8 cellular contexts compared by ENCODE assay signal in the genomic region with DNA sequence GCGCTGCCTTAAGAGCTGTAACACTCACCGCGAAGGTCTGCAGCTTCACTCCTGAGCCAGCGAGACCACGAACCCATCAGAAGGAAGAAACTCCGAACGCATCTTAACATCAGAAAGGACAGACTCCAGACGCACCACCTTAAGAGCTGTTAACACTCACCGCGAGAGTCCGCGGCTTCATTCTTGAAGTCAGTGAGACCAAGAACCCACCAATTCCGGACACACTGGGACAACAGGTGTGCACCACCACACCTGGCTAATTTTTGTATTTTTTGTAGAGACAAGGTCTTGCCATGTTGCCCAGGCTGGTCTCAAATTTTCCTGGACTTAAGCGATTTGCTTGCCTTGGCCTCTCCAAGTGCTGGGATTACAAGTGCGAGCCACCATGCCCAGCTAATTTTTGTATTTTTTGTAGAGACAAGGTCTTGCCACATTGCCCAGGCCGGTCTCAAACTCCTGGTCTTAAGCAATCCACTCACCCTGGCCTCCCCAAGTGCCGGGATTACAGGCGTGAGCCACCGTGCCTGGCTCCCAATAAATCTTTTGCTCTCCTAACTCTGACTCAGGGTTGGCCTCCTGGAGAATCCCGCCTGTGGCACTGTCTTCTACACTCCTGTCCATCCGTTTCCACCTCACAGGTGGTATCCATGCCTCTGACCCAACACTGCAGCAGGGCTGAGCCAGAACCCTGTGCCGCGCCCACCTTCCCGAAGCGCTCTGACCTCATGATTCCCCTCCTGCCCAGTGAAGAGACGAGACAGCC. TPM values are rescaled to one million over a fixed set of nuclear protein-coding genes. Genes with fewer than 3 reads are reported as not detected.
A peak's percentile ranks its signal among the peaks of the same experiment; 100 is the strongest.
DNase-seq lines count a peak whose midpoint lies in the region; ATAC-seq, FAIRE-seq and TF ChIP-seq lines count a peak whose summit lies in the region.
"Not testable (repeated sequence)": the region's sequence is repeated elsewhere in the genome, so short reads cannot be mapped to it uniquely, and the experiment has no call there.

No MANE protein-coding gene starts in this region.

- H3K9me1 ChIP-seq in IMR-90 (ENCODE audit: insufficient read depth, low read length), result not testable (repeated sequence)

- H2AK9ac ChIP-seq in IMR-90 (replicated peaks; ENCODE audit: low read depth, low read length, poor library complexity), result peak overlapping the region; percentile 42

- H2AFZ ChIP-seq in IMR-90 (replicated peaks; ENCODE audit: low read length, poor library complexity), result peak overlapping the region; percentile 58
- H2AFZ ChIP-seq in H1 (ENCODE audit: low read length), result not testable (repeated sequence)

- H4K91ac ChIP-seq in IMR-90 (ENCODE audit: insufficient read depth, low read depth, low read length); H1 (replicated peaks; ENCODE audit: insufficient read length, low read length): not testable (repeated sequence)

- not testable (repeated sequence) for H2BK15ac ChIP-seq in IMR-90 (ENCODE audit: low read depth, low read length)
- peak overlapping the region; percentile 29; the same call in 1 of the 2 replicates for H2BK15ac ChIP-seq in H1 (ENCODE audit: low read length)

- not testable (repeated sequence) for H3K4me1 ChIP-seq in IMR-90 (ENCODE audit: control insufficient read depth, insufficient read depth, low read length); H1 (replicated peaks in 1 of 4; ENCODE audit: control insufficient read depth in 3 of 4, insufficient read depth in 4 of 4, low read length in 3 of 4); upper lobe of right lung
- H3K4me1 ChIP-seq in muscle layer of colon (ENCODE audit: insufficient read depth, low read length), result peaks cover 45% of the 10 kb centered on the region

- H3K36me3 ChIP-seq in IMR-90 (ENCODE audit: control insufficient read depth, insufficient read depth, low read length); H1 (ENCODE audit: control insufficient read depth in 2 of 4, insufficient read depth in 4 of 4, low read length in 3 of 4); muscle layer of colon (ENCODE audit: insufficient read depth, low read length); upper lobe of right lung: not testable (repeated sequence)

- CTCF ChIA-PET in IMR-90 (lab: Yijun Ruan, JAX), result interaction anchor here (0.7 to 1.3 kb wide), 16 partner anchors 9 to 514 kb away, joined by 3 to 23 read pairs (median 6); partner anchors contain the start of genes PYCR2 and SRP9
- CTCF ChIA-PET in activated CD4-positive, alpha-beta T cell treated with anti-CD3 and anti-CD28 coated beads, Interleukin-2, amount 10 ng/mL, durations not matched to agents 7 days and 5 days (lab: Charles Lee), result interaction anchor here (0.6 to 3.3 kb wide), 34 partner anchors 9 to 711 kb away, joined by 3 to 31 read pairs (median 5); partner anchors contain the start of genes LBR, LEFTY1, PYCR2 and SRP9
- CTCF ChIA-PET in H1 (lab: Charles Lee; ENCODE audit: partially characterized antibody), result interaction anchor here (0.6 to 18.7 kb wide), 46 partner anchors 8 to 507 kb away, joined by 3 to 229 read pairs (median 4); partner anchors contain the start of genes EPHX1, LEFTY2, PYCR2 and SRP9

- POLR2A ChIA-PET in IMR-90 (lab: Charles Lee; ENCODE audit: unreplicated experiment), result not testable (repeated sequence)
- POLR2A ChIA-PET in activated CD4-positive, alpha-beta T cell treated with anti-CD3 and anti-CD28 coated beads, Interleukin-2, amount 10 ng/mL, durations not matched to agents 7 days and 5 days (lab: Charles Lee), result interaction anchor here (1.0 kb wide), 1 partner anchor 29 kb away, joined by 3 read pairs; no protein-coding TSS in a partner anchor
- POLR2A ChIA-PET in H1 (lab: Charles Lee; ENCODE audit: partially characterized antibody), result interaction anchor here (1.0 kb wide), 1 partner anchor 9 kb away, joined by 3 read pairs; no protein-coding TSS in a partner anchor

- not testable (repeated sequence) for H4K20me1 ChIP-seq in IMR-90 (ENCODE audit: insufficient read depth, low read length); H1 (replicated peaks in 1 of 2; ENCODE audit: control insufficient read depth in 1 of 2, insufficient read depth in 2 of 2, low read length in 2 of 2)

- not testable (repeated sequence) for BruUV-seq in IMR-90 (replicated peaks; lab: Mats Ljungman, UMichigan)

- not testable (repeated sequence) for FAIRE-seq in H1 (lab: Jason Lieb, UNC)

- H3K56ac ChIP-seq in IMR-90 (ENCODE audit: extremely low read depth, insufficient read depth, low read length); H1 (replicated peaks; ENCODE audit: insufficient read length, low read depth, low read length): not testable (repeated sequence)

- H3K36me3 Mint-ChIP-seq in activated CD4-positive, alpha-beta T cell treated with anti-CD3 and anti-CD28 coated beads, Interleukin-2, amount 10 ng/mL, durations not matched to agents 7 days and 5 days (ENCODE audit: low read depth), result not testable (repeated sequence)
- peaks cover 12% of the 10 kb centered on the region for H3K36me3 Mint-ChIP-seq in activated naive CD8-positive, alpha-beta T cell treated with anti-CD3 and anti-CD28 coated beads for 36 hours

- not testable (repeated sequence) for H2BK20ac ChIP-seq in IMR-90 (ENCODE audit: low read depth, low read length); H1 (ENCODE audit: low read length)

- not testable (repeated sequence) for H3K27me3 Mint-ChIP-seq in activated CD4-positive, alpha-beta T cell treated with anti-CD3 and anti-CD28 coated beads, Interleukin-2, amount 10 ng/mL, durations not matched to agents 7 days and 5 days; activated naive CD8-positive, alpha-beta T cell treated with anti-CD3 and anti-CD28 coated beads for 36 hours

- H3K23me2 ChIP-seq in H1 (ENCODE audit: low read depth, low read length), result not testable (repeated sequence)

- H3K14ac ChIP-seq in IMR-90 (replicated peaks; ENCODE audit: low read depth, low read length); H1 (ENCODE audit: insufficient read length): not testable (repeated sequence)

- not testable (repeated sequence) for H4K5ac ChIP-seq in IMR-90 (ENCODE audit: low read depth, low read length); H1 (ENCODE audit: insufficient read length, low read depth, low read length)

- H3K4me3 Mint-ChIP-seq in activated CD4-positive, alpha-beta T cell treated with anti-CD3 and anti-CD28 coated beads, Interleukin-2, amount 10 ng/mL, durations not matched to agents 7 days and 5 days, result not testable (repeated sequence)
- H3K4me3 Mint-ChIP-seq in activated naive CD8-positive, alpha-beta T cell treated with anti-CD3 and anti-CD28 coated beads for 36 hours, result peak overlapping the region; percentile 42

- peaks cover 65% of the 10 kb centered on the region for H3K4me1 Mint-ChIP-seq in activated CD4-positive, alpha-beta T cell treated with anti-CD3 and anti-CD28 coated beads, Interleukin-2, amount 10 ng/mL, durations not matched to agents 7 days and 5 days
- peaks cover 36% of the 10 kb centered on the region for H3K4me1 Mint-ChIP-seq in activated naive CD8-positive, alpha-beta T cell treated with anti-CD3 and anti-CD28 coated beads for 36 hours

- H3K27me3 ChIP-seq in IMR-90 (ENCODE audit: control insufficient read depth, insufficient read depth, low read length); H1 (replicated peaks in 1 of 4; ENCODE audit: control insufficient read depth in 3 of 4, extremely low read depth in 1 of 4, insufficient read depth in 3 of 4, low read length in 3 of 4); muscle layer of colon (ENCODE audit: control insufficient read depth in 1 of 2, insufficient read depth in 2 of 2, low read length in 2 of 2); upper lobe of right lung: not testable (repeated sequence)

- not testable (repeated sequence) for TF ChIP-seq RAD21 in IMR-90 (IDR thresholded peaks at IDR 0.05; ENCODE audit: low read length); H1 (IDR thresholded peaks at IDR 0.05 in 1 of 2, conservative IDR thresholded peaks at IDR 0.05 in 1 of 2; ENCODE audit: low read depth in 2 of 2, low read length in 2 of 2)

- H2BK120ac ChIP-seq in IMR-90 (ENCODE audit: low read depth, low read length); H1 (replicated peaks; ENCODE audit: low read depth, low read length): not testable (repeated sequence)

- H3K23ac ChIP-seq in IMR-90 (ENCODE audit: low read depth, low read length); H1 (ENCODE audit: insufficient read length): not testable (repeated sequence)

- not testable (repeated sequence) for H3K4me2 ChIP-seq in IMR-90 (ENCODE audit: low read depth, low read length); H1 (ENCODE audit: insufficient read depth in 1 of 2, low read depth in 2 of 2, low read length in 2 of 2)

- not testable (repeated sequence) for TF ChIP-seq POLR2A in IMR-90 (IDR thresholded peaks at IDR 0.05; ENCODE audit: low read depth, low read length); H1 (IDR thresholded peaks at IDR 0.05; ENCODE audit: control extremely low read depth in 1 of 2, low read depth in 2 of 2, low read length in 2 of 2)

- not testable (repeated sequence) for TF ChIP-seq CTCF in C4-2B (conservative IDR thresholded peaks at IDR 0.05); IMR-90 (conservative IDR thresholded peaks at IDR 0.05; ENCODE audit: low read depth, low read length); H1 (IDR thresholded peaks at IDR 0.05; ENCODE audit: control extremely low read depth in 1 of 3, insufficient read depth in 1 of 3, low read depth in 1 of 3, low read length in 3 of 3); upper lobe of right lung (IDR thresholded peaks at IDR 0.05)

- dilution Hi-C loops in IMR-90 (cut with HindIII; ENCODE audit: low sequenced_read_pairs, unreplicated experiment), result loop anchor here (25.0 kb wide), 1 partner anchor 513 kb away; the partner anchor contains the start of gene SDE2

- H3K27ac ChIP-seq in C4-2B (peak overlapping the region; percentile 35), muscle layer of colon (ENCODE audit: low read depth, low read length) (peak overlapping the region; percentile 72)
- not testable (repeated sequence) for H3K27ac ChIP-seq in IMR-90 (ENCODE audit: insufficient read depth, low read length); H1 (ENCODE audit: low read depth, low read length); upper lobe of right lung

- not testable (repeated sequence) for H2AK5ac ChIP-seq in IMR-90 (ENCODE audit: low read depth, low read length); H1 (ENCODE audit: low read depth, low read length)

- H3K4ac ChIP-seq in IMR-90 (ENCODE audit: low read depth, low read length); H1 (replicated peaks; ENCODE audit: insufficient read length, low read depth, low read length): not testable (repeated sequence)

- not testable (repeated sequence) for H3K9me3 Mint-ChIP-seq in activated CD4-positive, alpha-beta T cell treated with anti-CD3 and anti-CD28 coated beads, Interleukin-2, amount 10 ng/mL, durations not matched to agents 7 days and 5 days; activated naive CD8-positive, alpha-beta T cell treated with anti-CD3 and anti-CD28 coated beads for 36 hours

- WGBS in IMR-90 (ENCODE audit: extremely low coverage in 2 of 2, insufficient read length in 1 of 2), 2 experiments, result 94% methylated on average over 12 of the region's 26 CpGs; no CpG with 5 or more reads in 1 of the 2 experiments
- 96% methylated on average over 26 of the region's 26 CpGs; no CpG with 5 or more reads in 1 of the 2 experiments for WGBS in H1 (ENCODE audit: extremely low coverage in 1 of 2, insufficient coverage in 1 of 2, insufficient read length in 1 of 2, insufficient replicate concordance in 2 of 2, low coverage in 1 of 2, low lambda C conversion rate in 2 of 2, missing lambda C conversion rate in 1 of 2), 2 experiments

- H3K9ac ChIP-seq in IMR-90 (ENCODE audit: low read depth, low read length); H1 (replicated peaks in 1 of 4; ENCODE audit: extremely low read depth in 1 of 4, low read depth in 3 of 4, low read length in 3 of 4); muscle layer of colon (ENCODE audit: low read length): not testable (repeated sequence)

- in situ Hi-C loops in IMR-90 (cut with MboI; ENCODE audit: low sequenced_read_pairs), result loop anchor here (5.0 to 10.0 kb wide), 2 partner anchors 371 to 438 kb away; no protein-coding TSS in a partner anchor

- H3K79me1 ChIP-seq in IMR-90 (ENCODE audit: low read depth in 1 of 2, low read length in 2 of 2); H1 (ENCODE audit: low read depth, low read length): not testable (repeated sequence)

- not testable (repeated sequence) for DNase-seq in IMR-90; activated CD4-positive, alpha-beta T cell treated with anti-CD3 and anti-CD28 coated beads, Interleukin-2, amount 10 ng/mL, durations not matched to agents 7 days and 5 days; activated naive CD8-positive, alpha-beta T cell treated with anti-CD3 and anti-CD28 coated beads for 36 hours
- DNase-seq in H1 (ENCODE audit: low read depth in 1 of 2, low spot score in 2 of 2) (peak in 1 of 2 experiments; percentile 45), sciatic nerve (ENCODE audit: low spot score) (peak; percentile 50), upper lobe of right lung (peak; percentile 46)

- H3K9me3 ChIP-seq in IMR-90 (ENCODE audit: control insufficient read depth, insufficient read depth, low read length); H1 (ENCODE audit: insufficient read depth in 2 of 2, low read depth in 1 of 2, low read length in 1 of 2); muscle layer of colon (ENCODE audit: low read length); upper lobe of right lung: not testable (repeated sequence)

- peak overlapping the region; percentile 37 for H3K27ac Mint-ChIP-seq in activated CD4-positive, alpha-beta T cell treated with anti-CD3 and anti-CD28 coated beads, Interleukin-2, amount 10 ng/mL, durations not matched to agents 7 days and 5 days
- H3K27ac Mint-ChIP-seq in activated naive CD8-positive, alpha-beta T cell treated with anti-CD3 and anti-CD28 coated beads for 36 hours, result peak overlapping the region; percentile 44

- H2BK12ac ChIP-seq in H1 (ENCODE audit: low read depth, low read length), result peak overlapping the region; percentile 27; the same call in 1 of the 2 replicates

- not testable (repeated sequence) for H4K8ac ChIP-seq in IMR-90 (ENCODE audit: low read depth in 2 of 2, low read length in 2 of 2); H1 (ENCODE audit: extremely low read depth, insufficient read depth, low read length)

- not testable (repeated sequence) for TF ChIP-seq EP300 in H1 (IDR thresholded peaks at IDR 0.05; ENCODE audit: borderline replicate concordance in 1 of 2, low read depth in 2 of 2, low read length in 2 of 2)

- not testable (repeated sequence) for H3K79me2 ChIP-seq in H1 (ENCODE audit: control insufficient read depth in 1 of 2, insufficient read depth in 2 of 2, low read length in 2 of 2)

- not testable (repeated sequence) for H3K18ac ChIP-seq in IMR-90 (ENCODE audit: low read depth, low read length); H1 (ENCODE audit: extremely low read depth, low read length)

- H3K4me3 ChIP-seq in IMR-90 (ENCODE audit: insufficient read depth, low read depth, low read length); H1 (ENCODE audit: extremely low read depth in 1 of 4, insufficient read depth in 2 of 4, low read depth in 3 of 4, low read length in 4 of 4); upper lobe of right lung: not testable (repeated sequence)
- peak overlapping the region in 1 of 2 donors; percentile 0 for H3K4me3 ChIP-seq in muscle layer of colon (ENCODE audit: low read depth in 1 of 2, low read length in 2 of 2)

- H2BK5ac ChIP-seq in IMR-90 (ENCODE audit: low read depth, low read length, poor library complexity, severe bottlenecking); H1 (ENCODE audit: low read depth, low read length): not testable (repeated sequence)

- intact Hi-C loops in IMR-90 (cut with micrococcal nuclease), result not testable (repeated sequence)
- intact Hi-C loops in sciatic nerve (cut with DNase I), result loop anchor here (5.0 kb wide), 1 partner anchor 503 kb away; no protein-coding TSS in a partner anchor
- intact Hi-C loops in upper lobe of right lung (cut with DNase I), result loop anchor here (5.0 kb wide), 1 partner anchor 503 kb away; no protein-coding TSS in a partner anchor

- ATAC-seq in IMR-90 (ENCODE audit: low read depth); sciatic nerve; upper lobe of right lung: not testable (repeated sequence)

RNA-seq across cellular contexts. Expression of gene LBR, which starts 46.0 kb away (rescaled TPM):
- total RNA-seq in IMR-90 (2012; rRNA removed) (21.3 and 37.5 TPM in 2 replicates), sciatic nerve (48.8 TPM), upper lobe of right lung (55.2 TPM)
- polyA plus RNA-seq in IMR-90 (2012; rRNA removed) (18.2 and 24.9 TPM in 2 replicates), H1 (2011; rRNA removed) (32.1 and 39.1 TPM in 2 replicates)
- polyA plus RNA-seq in IMR-90 (2012; cell fraction: cytosol; rRNA removed), result 5.2 and 5.4 TPM in 2 replicates
- 9.9 and 32.7 TPM in 2 replicates for polyA plus RNA-seq in IMR-90 (2012; cell fraction: nucleus; rRNA removed; ENCODE audit: low replicate concordance)
- total RNA-seq in activated CD4-positive, alpha-beta T cell treated with anti-CD3 and anti-CD28 coated beads, Interleukin-2, amount 10 ng/mL, durations not matched to agents 7 days and 5 days, result 100 to 1,000 TPM; 239 to 296 TPM
- total RNA-seq in activated naive CD8-positive, alpha-beta T cell treated with anti-CD3 and anti-CD28 coated beads for 36 hours, result 100 to 1,000 TPM; 128 to 140 TPM
- 89.8 and 93.0 TPM in 2 replicates for total RNA-seq in H1 (2021; fragmentation: NEBNext Ultra II Directional; extraction: Animal tissue kit (Norgen Biotek cat#: 25700))
- polyA plus RNA-seq in H1 (2011; cell fraction: cytosol; rRNA removed), result 35.5 TPM
- polyA plus RNA-seq in H1 (2011; cell fraction: nucleus; rRNA removed), result 41.7 TPM
- polyA plus RNA-seq in H1 (2012, experiment 1 of 2), result 42.4 to 77.4 TPM (median 46.1 TPM) in 4 replicates
- polyA plus RNA-seq in H1 (2012, experiment 2 of 2), result 7.1 TPM
- 113 TPM for polyA plus RNA-seq in H1 (2013, experiment 1 of 2)
- 124 TPM for polyA plus RNA-seq in H1 (2013, experiment 2 of 2)
- 57.7 and 76.1 TPM in 2 replicates for polyA minus RNA-seq in H1 (2011; rRNA and poly(A)+ RNA removed)
- polyA minus RNA-seq in H1 (2011; cell fraction: cytosol; rRNA and poly(A)+ RNA removed), result 27.3 TPM
- polyA minus RNA-seq in H1 (2011; cell fraction: nucleus; rRNA and poly(A)+ RNA removed), result 50.5 TPM
